In genomic region chr10:132920101-132920925, GRCh38 we compare ENCODE assay signal across 19 cellular contexts. TPM values are rescaled to one million over a fixed set of nuclear protein-coding genes. Genes with fewer than 3 reads are reported as not detected.
"Had no signal": no experiment of that assay in that cellular context is flagged by ENCODE, and none has a peak within 500 bp of the region (broad histone marks: within the 10 kb centered on the region; RNA-seq: fewer than 3 reads in every experiment).

No MANE protein-coding gene starts in this region.

- DNase-seq: activated CD4-positive, alpha-beta T cell treated with anti-CD3 and anti-CD28 coated beads for 1 hour; activated CD8-positive, alpha-beta memory T cell treated with anti-CD3 and anti-CD28 coated beads, Interleukin-2, amount 50 U/mL, for 4 hours; activated naive CD4-positive, alpha-beta T cell treated with anti-CD3 and anti-CD28 coated beads for 36 hours; activated T-cell treated with anti-CD3 and anti-CD28 coated beads, Interleukin-2, amount 50 U/mL, for 24 hours; amygdala; cerebellar nuclear complex; cortex of kidney; endodermal cell; head of caudate nucleus; mesendoderm; nephron progenitor cell; nucleus accumbens; sigmoid colon; stimulated activated CD4-positive, alpha-beta T cell treated with anti-CD3 and anti-CD28 coated beads, Interleukin-4, amount 100 ng/mL, for 1 hour; stimulated activated naive CD4-positive, alpha-beta T cell; testis; trophoblast cell; uterus had no signal

RNA-seq across cellular contexts. Expression of gene CFAP46, which starts 22.1 kb away (rescaled TPM):
- total RNA-seq: activated naive CD4-positive, alpha-beta T cell treated with anti-CD3 and anti-CD28 coated beads for 36 hours; activated T-helper 17 cell treated with anti-CD3 and anti-CD28 coated beads, Interleukin-2, amount 50 U/mL, for 72 hours had no signal
